ENCODE assay signal across 28 cellular contexts in the genomic region with DNA sequence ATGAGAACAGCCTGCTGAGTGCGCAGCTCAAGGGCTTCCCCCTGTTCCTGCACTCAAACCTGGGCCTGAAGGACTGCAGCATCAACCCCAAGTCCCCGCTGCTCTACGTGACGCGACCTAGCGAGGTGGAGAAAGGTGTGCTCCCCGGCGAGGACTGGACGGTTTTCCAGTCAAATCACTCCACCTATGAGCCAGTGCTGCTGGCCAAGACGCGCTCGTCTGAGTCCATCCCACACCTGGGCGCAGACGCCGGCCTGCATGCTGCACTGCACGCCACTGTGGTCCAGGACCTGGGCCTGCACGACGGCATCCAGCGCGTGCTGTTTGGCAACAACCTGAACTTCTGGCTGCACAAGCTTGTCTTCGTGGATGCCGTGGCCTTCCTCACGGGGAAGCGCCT.
"Had no signal": no experiment of that assay in that cellular context is flagged by ENCODE, and none has a peak within 500 bp of the region (broad histone marks: within the 10 kb centered on the region; RNA-seq: fewer than 3 reads in every experiment).

No MANE protein-coding gene starts in this region.

- H3K27me3 ChIP-seq: esophagus squamous epithelium, right atrium auricular region, sigmoid colon, stomach, tibial artery, upper lobe of left lung, uterus had no signal

- H3K27ac Mint-ChIP-seq: effector memory CD8-positive, alpha-beta T cell; memory B cell; natural killer cell treated with Interleukin-12 subunit alpha and Interleukin-12 subunit beta and Interleukin-15 and Interleukin-18, amount 100 ng/mL, for 72 hours; progenitor cell of endocrine pancreas; stimulated activated effector memory CD8-positive, alpha-beta T cell treated with anti-CD3 and anti-CD28 coated beads, Interleukin-12 subunit alpha, Interleukin-12 subunit beta, amount 100 ng/mL, for 72 hours had no signal

- DNase-seq: cerebellar nuclear complex; cortex of kidney; effector memory CD8-positive, alpha-beta T cell; esophagus squamous epithelium; foreskin melanocyte; hypothalamus; islet precursor cell; left ventricle myocardium superior; lower lobe of right lung; mucosa of descending colon; naive B cell; sigmoid colon; stimulated activated CD4-positive, alpha-beta T cell treated with anti-CD3 and anti-CD28 coated beads, Interleukin-2, amount 100 ng/mL, for 24 hours; stimulated activated CD4-positive, alpha-beta T cell treated with anti-CD3 and anti-CD28 coated beads, Interleukin-4, amount 100 ng/mL, for 24 hours; stimulated activated naive CD4-positive, alpha-beta T cell treated with Interleukin-2 at 50 U/mL for 16 hours; stomach; tibial artery; uterus had no signal

- ATAC-seq: left ventricle myocardium superior, lower lobe of right lung, mucosa of descending colon had no signal

- H3K4me1 ChIP-seq: uterus had no signal

- H3K9ac ChIP-seq: parathyroid adenoma had no signal

- H3K9me3 ChIP-seq: esophagus squamous epithelium, lower lobe of right lung, mucosa of descending colon, right atrium auricular region, sigmoid colon, stomach, tibial artery, upper lobe of left lung, uterus had no signal

- H3K9me3 Mint-ChIP-seq: effector memory CD8-positive, alpha-beta T cell; immature natural killer cell; memory B cell; naive B cell; natural killer cell treated with Interleukin-12 subunit alpha and Interleukin-12 subunit beta and Interleukin-15 and Interleukin-18, amount 100 ng/mL, for 72 hours; neural crest cell; stimulated activated effector memory CD8-positive, alpha-beta T cell treated with anti-CD3 and anti-CD28 coated beads, Interleukin-12 subunit alpha, Interleukin-12 subunit beta, amount 100 ng/mL, for 72 hours had no signal

- H3K27ac ChIP-seq: epithelial cell of prostate, esophagus squamous epithelium, lower lobe of right lung, parathyroid adenoma, right atrium auricular region, stomach, tibial artery, uterus had no signal

- H3K4me3 Mint-ChIP-seq: effector memory CD8-positive, alpha-beta T cell; memory B cell; naive B cell; natural killer cell treated with Interleukin-12 subunit alpha and Interleukin-12 subunit beta and Interleukin-15 and Interleukin-18, amount 100 ng/mL, for 72 hours; neural crest cell; stimulated activated effector memory CD8-positive, alpha-beta T cell treated with anti-CD3 and anti-CD28 coated beads, Interleukin-12 subunit alpha, Interleukin-12 subunit beta, amount 100 ng/mL, for 72 hours had no signal

- H3K36me3 Mint-ChIP-seq: immature natural killer cell; naive B cell; natural killer cell treated with Interleukin-12 subunit alpha and Interleukin-12 subunit beta and Interleukin-15 and Interleukin-18, amount 100 ng/mL, for 72 hours; stimulated activated effector memory CD8-positive, alpha-beta T cell treated with anti-CD3 and anti-CD28 coated beads, Interleukin-12 subunit alpha, Interleukin-12 subunit beta, amount 100 ng/mL, for 72 hours had no signal

- H3K36me3 ChIP-seq: uterus had no signal

- H3K27me3 Mint-ChIP-seq: effector memory CD8-positive, alpha-beta T cell; memory B cell; naive B cell; natural killer cell treated with Interleukin-12 subunit alpha and Interleukin-12 subunit beta and Interleukin-15 and Interleukin-18, amount 100 ng/mL, for 72 hours; progenitor cell of endocrine pancreas had no signal

- H3K4me1 Mint-ChIP-seq: naive B cell had no signal

- H2AFZ ChIP-seq: parathyroid adenoma had no signal

- H3K4me3 ChIP-seq: esophagus squamous epithelium, lower lobe of right lung, mucosa of descending colon, right atrium auricular region, sigmoid colon, stomach, tibial artery, upper lobe of left lung, uterus had no signal
